13 cellular contexts compared by ENCODE assay signal in genomic region chr2:149989447-149990063, GRCh38.
DNase-seq lines count a peak whose midpoint lies in the region; ATAC-seq and TF ChIP-seq lines count a peak whose summit lies in the region.
"Had no signal": no experiment of that assay in that cellular context is flagged by ENCODE, and none has a peak within 500 bp of the region (broad histone marks: within the 10 kb centered on the region; RNA-seq: fewer than 3 reads in every experiment).

No MANE protein-coding gene starts in this region.

- H4K91ac ChIP-seq in IMR-90 (ENCODE audit: insufficient read depth, low read depth, low read length), result peak overlapping the region; percentile 52; the same call in 1 of the 2 replicates

- H2BK15ac ChIP-seq in IMR-90 (ENCODE audit: low read depth, low read length), result peak overlapping the region; percentile 18; the same call in 1 of the 3 replicates

- 0 out of 2 replicates have a peak overlapping the region, but pooled peaks have one; percentile 11 for H3K14ac ChIP-seq in IMR-90 (replicated peaks; ENCODE audit: low read depth, low read length)

- dilution Hi-C loops in IMR-90 (cut with HindIII; ENCODE audit: low sequenced_read_pairs, unreplicated experiment), result no loop called here

- ATAC-seq in IMR-90 (ENCODE audit: low read depth), result peak; percentile 67
- no peak for ATAC-seq in GM18861 (IDR thresholded peaks at IDR 0.05; ENCODE audit: unreplicated experiment)
- ATAC-seq in HG03439 (IDR thresholded peaks at IDR 0.05; ENCODE audit: unreplicated experiment), result no peak
- ATAC-seq: natural killer cell, Right ventricle myocardium inferior had no signal

- POLR2A ChIA-PET in AG04450 (lab: Yijun Ruan, JAX) (no interaction called here), IMR-90 (lab: Charles Lee; ENCODE audit: unreplicated experiment) (no interaction called here)

- H3K4me3 ChIP-seq in AG04450 (ENCODE audit: low read depth, low read length), result no peak overlapping the region
- no peak overlapping the region for H3K4me3 ChIP-seq in IMR-90 (ENCODE audit: insufficient read depth, low read depth, low read length)
- H3K4me3 ChIP-seq in cardiac fibroblast (replicated peaks in 1 of 2; ENCODE audit: low read depth in 2 of 2, low read length in 2 of 2), result no peak overlapping the region
- H3K4me3 ChIP-seq in liver (ENCODE audit: low read depth in 1 of 3, low read length in 3 of 3), result no peak overlapping the region
- no peak overlapping the region for H3K4me3 ChIP-seq in tibial nerve
- H3K4me3 ChIP-seq: HAP-1 had no signal

- CTCF ChIA-PET in AG04450 (lab: Charles Lee), result no interaction called here
- CTCF ChIA-PET in IMR-90 (lab: Yijun Ruan, JAX), result no interaction called here

- no peak for TF ChIP-seq EP300 in tibial nerve (IDR thresholded peaks at IDR 0.05)

- no peak overlapping the region for H4K5ac ChIP-seq in IMR-90 (ENCODE audit: low read depth, low read length)

- WGBS in IMR-90 (ENCODE audit: extremely low coverage in 2 of 2, insufficient read length in 1 of 2), 2 experiments, result no CpG with 5 or more reads among the region's 2 CpGs
- WGBS in liver, result 14% methylated on average over 2 of the region's 2 CpGs
- 10 to 19% methylated on average over 2 of the region's 2 CpGs for WGBS in tibial nerve, 2 donors

- H3K27ac ChIP-seq in AG04450 (ENCODE audit: low read depth, low read length) (no peak overlapping the region), IMR-90 (ENCODE audit: insufficient read depth, low read length) (no peak overlapping the region), liver (ENCODE audit: low read depth in 1 of 2, low read length in 2 of 2) (peak overlapping the region in 1 of 2 donors; percentile 32), tibial nerve (no peak overlapping the region)

- 0 out of 2 replicates have a peak, but pooled peaks cover 8% of the 10 kb centered on the region for H3K9me1 ChIP-seq in IMR-90 (ENCODE audit: insufficient read depth, low read length)

- peak overlapping the region in 1 of 2 experiments; percentile 29; a peak in 1 of 4 replicates for H4K8ac ChIP-seq in IMR-90 (ENCODE audit: low read depth in 2 of 2, low read length in 2 of 2)

- H2AFZ ChIP-seq in IMR-90 (replicated peaks; ENCODE audit: low read length, poor library complexity), result no peak overlapping the region

- no peaks in the 10 kb centered on the region for H3K36me3 ChIP-seq in IMR-90 (ENCODE audit: control insufficient read depth, insufficient read depth, low read length)
- no peaks in the 10 kb centered on the region for H3K36me3 ChIP-seq in liver (ENCODE audit: control insufficient read depth in 4 of 4, insufficient read depth in 3 of 4, low read depth in 1 of 4, low read length in 3 of 4)
- H3K36me3 ChIP-seq in tibial nerve, result no peaks in the 10 kb centered on the region
- H3K36me3 ChIP-seq: HAP-1 had no signal

- H3K4ac ChIP-seq in IMR-90 (ENCODE audit: low read depth, low read length), result peak overlapping the region; percentile 18; the same call in 1 of the 2 replicates

- no peak overlapping the region; the same call in 1 of the 2 replicates for H3K18ac ChIP-seq in IMR-90 (ENCODE audit: low read depth, low read length)

- TF ChIP-seq POLR2A in IMR-90 (IDR thresholded peaks at IDR 0.05; ENCODE audit: low read depth, low read length) (no peak), tibial nerve (IDR thresholded peaks at IDR 0.05) (no peak)

- intact Hi-C loops in IMR-90 (cut with micrococcal nuclease), result loop anchor here (10.0 kb wide), 1 partner anchor 365 kb away; no protein-coding TSS in a partner anchor

- no peaks in the 10 kb centered on the region for H3K79me1 ChIP-seq in IMR-90 (ENCODE audit: low read depth in 1 of 2, low read length in 2 of 2)

- H2BK120ac ChIP-seq in IMR-90 (ENCODE audit: low read depth, low read length), result peak overlapping the region; percentile 9; the same call in 1 of the 2 replicates

- no peaks in the 10 kb centered on the region for H3K9me3 ChIP-seq in AG04450 (ENCODE audit: control insufficient read depth, insufficient read depth, low read length)
- no peaks in the 10 kb centered on the region for H3K9me3 ChIP-seq in IMR-90 (ENCODE audit: control insufficient read depth, insufficient read depth, low read length)
- no peaks in the 10 kb centered on the region for H3K9me3 ChIP-seq in liver (ENCODE audit: control insufficient read depth in 4 of 4, low read length in 3 of 4)
- no peaks in the 10 kb centered on the region for H3K9me3 ChIP-seq in tibial nerve
- H3K9me3 ChIP-seq: HAP-1 had no signal

- in situ Hi-C loops in IMR-90 (cut with MboI; ENCODE audit: low sequenced_read_pairs), result no loop called here

- H3K4me1 ChIP-seq in IMR-90 (ENCODE audit: control insufficient read depth, insufficient read depth, low read length), result peaks cover 11% of the 10 kb centered on the region
- H3K4me1 ChIP-seq in liver (ENCODE audit: control insufficient read depth in 4 of 4, insufficient read depth in 4 of 4, low read length in 3 of 4), result peaks cover 9 to 37% (median 11%) of the 10 kb centered on the region in 4 donors
- peaks cover 0 to 23% (median 0%) of the 10 kb centered on the region in 4 donors for H3K4me1 ChIP-seq in tibial nerve
- H3K4me1 ChIP-seq: HAP-1 had no signal

- H4K20me1 ChIP-seq in IMR-90 (ENCODE audit: insufficient read depth, low read length), result no peaks in the 10 kb centered on the region

- H2BK20ac ChIP-seq in IMR-90 (ENCODE audit: low read depth, low read length), result peak overlapping the region; percentile 68; the same call in 1 of the 2 replicates

- H3K27me3 ChIP-seq in AG04450 (ENCODE audit: control insufficient read depth, insufficient read depth, low read length) (no peaks in the 10 kb centered on the region), IMR-90 (ENCODE audit: control insufficient read depth, insufficient read depth, low read length) (no peaks in the 10 kb centered on the region), liver (ENCODE audit: control insufficient read depth in 4 of 4, insufficient read depth in 4 of 4, low read length in 3 of 4) (no peaks in the 10 kb centered on the region), tibial nerve (no peaks in the 10 kb centered on the region)

- peak overlapping the region; percentile 43; the same call in 1 of the 2 replicates for H3K23ac ChIP-seq in IMR-90 (ENCODE audit: low read depth, low read length)

- no TSS peak for BruUV-seq in IMR-90 (replicated peaks; lab: Mats Ljungman, UMichigan)

- H3K9ac ChIP-seq in IMR-90 (ENCODE audit: low read depth, low read length), result no peak overlapping the region
- H3K9ac ChIP-seq in liver (ENCODE audit: low read depth in 1 of 2, low read length in 2 of 2), result no peak overlapping the region

- DNase-seq in AG04450 (ENCODE audit: low read depth, low spot score) (peak; percentile 21), IMR-90 (peak; percentile 51), cardiac fibroblast (ENCODE audit: low read depth in 2 of 2) (peak; percentile 16 to 64), NAMALWA (ENCODE audit: low spot score) (no peak), tibial nerve (ENCODE audit: low spot score in 2 of 2) (no peak)
- DNase-seq: activated effector memory CD4-positive, alpha-beta T cell treated with Interleukin-2 at 50 U/mL for 16 hours; natural killer cell; stimulated activated CD4-positive, alpha-beta T cell treated with anti-CD3 and anti-CD28 coated beads, Interleukin-15, amount 100 ng/mL, for 24 hours had no signal

- no peak overlapping the region for H2AK9ac ChIP-seq in IMR-90 (replicated peaks; ENCODE audit: low read depth, low read length, poor library complexity)

- H2AK5ac ChIP-seq in IMR-90 (ENCODE audit: low read depth, low read length), result 0 out of 2 replicates have a peak overlapping the region, but pooled peaks have one; percentile 25

- H2BK5ac ChIP-seq in IMR-90 (ENCODE audit: low read depth, low read length, poor library complexity, severe bottlenecking), result no peak overlapping the region

- TF ChIP-seq RAD21 in IMR-90 (IDR thresholded peaks at IDR 0.05; ENCODE audit: low read length), result no peak
- peak; percentile 71 to 75 for TF ChIP-seq RAD21 in liver (IDR thresholded peaks at IDR 0.05)

- H3K56ac ChIP-seq in IMR-90 (ENCODE audit: extremely low read depth, insufficient read depth, low read length), result no peak overlapping the region

- no peak overlapping the region for H3K4me2 ChIP-seq in IMR-90 (ENCODE audit: low read depth, low read length)

- no peak for TF ChIP-seq CTCF in AG04450 (IDR thresholded peaks at IDR 0.05; ENCODE audit: low read depth, low read length)
- TF ChIP-seq CTCF in IMR-90 (conservative IDR thresholded peaks at IDR 0.05; ENCODE audit: low read depth, low read length), result no peak
- TF ChIP-seq CTCF in cardiac fibroblast (IDR thresholded peaks at IDR 0.05; ENCODE audit: low read depth, low read length), result no peak
- no peak for TF ChIP-seq CTCF in liver (IDR thresholded peaks at IDR 0.05; ENCODE audit: low read depth, low read length, missing input control)
- TF ChIP-seq CTCF in tibial nerve (IDR thresholded peaks at IDR 0.05), result no peak

TF ChIP-seq in IMR-90, 13 proteins besides CTCF, POLR2A, EP300 and RAD21:
- TF ChIP-seq CEBPB (IDR thresholded peaks at IDR 0.05; ENCODE audit: low read depth, low read length), result peak; percentile 14; the same call in 1 of the 2 replicates
- no peak for TF ChIP-seq SMC3 (IDR thresholded peaks at IDR 0.05; ENCODE audit: low read depth, low read length)
- no peak for TF ChIP-seq FOS (IDR thresholded peaks at IDR 0.05; ENCODE audit: low read depth, low read length)

TF ChIP-seq in liver, 16 proteins besides CTCF, POLR2A, EP300 and RAD21 (continues in another document):
- TF ChIP-seq YY1 (IDR thresholded peaks at IDR 0.05), result peak; percentile 78
- TF ChIP-seq JUND (IDR thresholded peaks at IDR 0.05), result peak; percentile 84 to 94
- peak in 1 of 2 donors; percentile 80 for TF ChIP-seq EGR1 (IDR thresholded peaks at IDR 0.05; ENCODE audit: low read depth in 2 of 2)
- no peak for TF ChIP-seq TAF1 (conservative IDR thresholded peaks at IDR 0.05)
- peak; percentile 90 for TF ChIP-seq ZBTB33 (IDR thresholded peaks at IDR 0.05)

Comparison
In these comparisons a context has a peak if more than half of its experiments do, and no peak if none do; other contexts are left out.
1. DNase-seq: peak in AG04450 (single experiment), IMR-90 (single experiment) and cardiac fibroblast (2 of 2); none in NAMALWA (single experiment) and tibial nerve (0 of 2).